Comparison of ENCODE assay signal across 1 cellular context in the genomic region with DNA sequence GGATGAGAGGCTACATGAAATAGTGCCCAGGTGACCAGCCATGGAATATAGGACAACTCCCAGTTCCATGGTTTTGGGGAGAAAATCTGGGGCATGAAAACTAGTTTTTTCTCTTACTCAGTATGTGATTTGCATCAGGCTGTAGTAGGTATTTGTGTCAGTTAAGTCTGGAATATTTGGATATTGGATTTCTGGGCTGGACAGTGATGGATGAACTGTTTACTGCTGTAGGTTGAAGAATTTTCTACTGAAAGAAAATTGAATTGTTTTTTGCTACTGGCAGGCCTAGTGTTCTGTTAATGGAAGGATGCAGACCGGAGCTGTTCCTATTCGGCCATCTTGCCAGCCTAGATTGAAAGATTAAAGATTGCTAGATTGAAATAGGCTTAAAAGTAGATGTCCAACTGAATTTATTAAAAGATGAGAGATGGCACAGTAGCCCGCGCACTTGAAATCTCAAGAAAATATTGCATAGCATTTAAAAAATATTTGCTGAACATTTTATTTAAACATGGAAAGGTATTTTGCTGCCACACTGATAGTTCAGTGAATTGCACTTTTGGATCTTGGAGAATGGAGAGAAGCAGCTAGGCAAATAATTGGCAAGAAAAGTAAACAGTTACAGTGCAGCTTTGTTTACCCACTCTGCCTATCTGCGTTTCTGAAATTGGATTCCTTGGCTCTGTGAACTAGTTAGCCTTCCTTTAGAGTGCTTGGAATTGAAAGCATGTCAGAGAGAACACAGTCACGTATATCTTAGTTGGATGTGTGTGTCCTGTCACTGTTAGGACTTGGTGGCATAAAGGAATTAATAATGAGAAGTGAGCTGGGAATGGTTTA.
TF ChIP-seq lines count a peak whose summit lies in the region.

No MANE protein-coding gene starts in this region.

TF ChIP-seq in HepG2, 621 proteins besides CTCF, POLR2A, EP300 and RAD21 (continued from another document and continues in another):
- TF ChIP-seq, protein P1, sequence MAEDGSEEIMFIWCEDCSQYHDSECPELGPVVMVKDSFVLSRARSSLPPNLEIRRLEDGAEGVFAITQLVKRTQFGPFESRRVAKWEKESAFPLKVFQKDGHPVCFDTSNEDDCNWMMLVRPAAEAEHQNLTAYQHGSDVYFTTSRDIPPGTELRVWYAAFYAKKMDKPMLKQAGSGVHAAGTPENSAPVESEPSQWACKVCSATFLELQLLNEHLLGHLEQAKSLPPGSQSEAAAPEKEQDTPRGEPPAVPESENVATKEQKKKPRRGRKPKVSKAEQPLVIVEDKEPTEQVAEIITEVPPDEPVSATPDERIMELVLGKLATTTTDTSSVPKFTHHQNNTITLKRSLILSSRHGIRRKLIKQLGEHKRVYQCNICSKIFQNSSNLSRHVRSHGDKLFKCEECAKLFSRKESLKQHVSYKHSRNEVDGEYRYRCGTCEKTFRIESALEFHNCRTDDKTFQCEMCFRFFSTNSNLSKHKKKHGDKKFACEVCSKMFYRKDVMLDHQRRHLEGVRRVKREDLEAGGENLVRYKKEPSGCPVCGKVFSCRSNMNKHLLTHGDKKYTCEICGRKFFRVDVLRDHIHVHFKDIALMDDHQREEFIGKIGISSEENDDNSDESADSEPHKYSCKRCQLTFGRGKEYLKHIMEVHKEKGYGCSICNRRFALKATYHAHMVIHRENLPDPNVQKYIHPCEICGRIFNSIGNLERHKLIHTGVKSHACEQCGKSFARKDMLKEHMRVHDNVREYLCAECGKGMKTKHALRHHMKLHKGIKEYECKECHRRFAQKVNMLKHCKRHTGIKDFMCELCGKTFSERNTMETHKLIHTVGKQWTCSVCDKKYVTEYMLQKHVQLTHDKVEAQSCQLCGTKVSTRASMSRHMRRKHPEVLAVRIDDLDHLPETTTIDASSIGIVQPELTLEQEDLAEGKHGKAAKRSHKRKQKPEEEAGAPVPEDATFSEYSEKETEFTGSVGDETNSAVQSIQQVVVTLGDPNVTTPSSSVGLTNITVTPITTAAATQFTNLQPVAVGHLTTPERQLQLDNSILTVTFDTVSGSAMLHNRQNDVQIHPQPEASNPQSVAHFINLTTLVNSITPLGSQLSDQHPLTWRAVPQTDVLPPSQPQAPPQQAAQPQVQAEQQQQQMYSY (CRISPR knock-in tag; IDR thresholded peaks at IDR 0.05): no peak
- TF ChIP-seq MIXL1 (CRISPR knock-in tag; IDR thresholded peaks at IDR 0.05) (peak; percentile 98), ZNF33A (CRISPR knock-in tag; IDR thresholded peaks at IDR 0.05; ENCODE audit: borderline replicate concordance) (no peak), ZNF564 (CRISPR knock-in tag; IDR thresholded peaks at IDR 0.05) (no peak), ZNF557 (CRISPR knock-in tag; IDR thresholded peaks at IDR 0.05) (no peak), ETV6 (CRISPR knock-in tag; conservative IDR thresholded peaks at IDR 0.05) (no peak), ZNF343 (CRISPR knock-in tag; IDR thresholded peaks at IDR 0.05) (no peak), DNMT1 (CRISPR knock-in tag; IDR thresholded peaks at IDR 0.05) (no peak), ZNF234 (CRISPR knock-in tag; conservative IDR thresholded peaks at IDR 0.05) (no peak), MIER2 (CRISPR knock-in tag; IDR thresholded peaks at IDR 0.05) (peak; percentile 79), ETV5 (CRISPR knock-in tag; IDR thresholded peaks at IDR 0.05; ENCODE audit: borderline replicate concordance) (peak; percentile 73; the same call in 1 of the 2 replicates), ZNF3 (CRISPR knock-in tag; IDR thresholded peaks at IDR 0.05) (peak; percentile 44; the same call in 1 of the 2 replicates), ZNF629 (CRISPR knock-in tag; conservative IDR thresholded peaks at IDR 0.05) (0 out of 2 replicates have a peak, but pooled peaks have one; percentile 20), HDAC1 (CRISPR knock-in tag; IDR thresholded peaks at IDR 0.05) (peak; percentile 88), ZNF251 (CRISPR knock-in tag; IDR thresholded peaks at IDR 0.05) (no peak), HOXA3 (CRISPR knock-in tag; IDR thresholded peaks at IDR 0.05) (peak; percentile 86), TOPORS (CRISPR knock-in tag; IDR thresholded peaks at IDR 0.05) (peak; percentile 64; the same call in 1 of the 2 replicates), POLR2AphosphoS2 (IDR thresholded peaks at IDR 0.05; ENCODE audit: low read depth, low read length) (no peak), ISX (CRISPR knock-in tag; conservative IDR thresholded peaks at IDR 0.05) (no peak), SETDB1 (CRISPR knock-in tag; IDR thresholded peaks at IDR 0.05; ENCODE audit: borderline replicate concordance) (no peak), ZIK1 (CRISPR knock-in tag; IDR thresholded peaks at IDR 0.05; ENCODE audit: borderline replicate concordance, low read depth) (no peak), TBX2 (CRISPR knock-in tag; IDR thresholded peaks at IDR 0.05; ENCODE audit: borderline replicate concordance) (peak; percentile 86), HOXA9 (CRISPR knock-in tag; IDR thresholded peaks at IDR 0.05; ENCODE audit: borderline replicate concordance) (no peak), NFE2 (CRISPR knock-in tag; IDR thresholded peaks at IDR 0.05) (no peak), NR2F2 (IDR thresholded peaks at IDR 0.05; ENCODE audit: borderline replicate concordance, low read depth) (peak; percentile 77; the same call in 1 of the 2 replicates), AHR (CRISPR knock-in tag; IDR thresholded peaks at IDR 0.05) (no peak), IRX3 (CRISPR knock-in tag; IDR thresholded peaks at IDR 0.05; ENCODE audit: borderline replicate concordance, low read depth) (0 out of 2 replicates have a peak, but pooled peaks have one; percentile 65), ZNF441 (CRISPR knock-in tag; IDR thresholded peaks at IDR 0.05; ENCODE audit: borderline replicate concordance) (peak; percentile 37; the same call in 1 of the 2 replicates), ZFP1 (CRISPR knock-in tag; IDR thresholded peaks at IDR 0.05) (peak; percentile 93), ZNF670 (CRISPR knock-in tag; IDR thresholded peaks at IDR 0.05; ENCODE audit: borderline replicate concordance) (0 out of 2 replicates have a peak, but pooled peaks have one; percentile 22), ERF (CRISPR knock-in tag; IDR thresholded peaks at IDR 0.05) (peak; percentile 93), ZNF224 (CRISPR knock-in tag; IDR thresholded peaks at IDR 0.05) (no peak), TEAD2 (CRISPR knock-in tag; IDR thresholded peaks at IDR 0.05) (no peak), BRD4 (CRISPR knock-in tag; IDR thresholded peaks at IDR 0.05) (no peak), ZNF354B (CRISPR knock-in tag; IDR thresholded peaks at IDR 0.05) (peak; percentile 22; the same call in 1 of the 2 replicates), SP2 (CRISPR knock-in tag; IDR thresholded peaks at IDR 0.05) (no peak), HNF4A (CRISPR knock-in tag; IDR thresholded peaks at IDR 0.05) (peak; percentile 92)
- TF ChIP-seq, protein P2, sequence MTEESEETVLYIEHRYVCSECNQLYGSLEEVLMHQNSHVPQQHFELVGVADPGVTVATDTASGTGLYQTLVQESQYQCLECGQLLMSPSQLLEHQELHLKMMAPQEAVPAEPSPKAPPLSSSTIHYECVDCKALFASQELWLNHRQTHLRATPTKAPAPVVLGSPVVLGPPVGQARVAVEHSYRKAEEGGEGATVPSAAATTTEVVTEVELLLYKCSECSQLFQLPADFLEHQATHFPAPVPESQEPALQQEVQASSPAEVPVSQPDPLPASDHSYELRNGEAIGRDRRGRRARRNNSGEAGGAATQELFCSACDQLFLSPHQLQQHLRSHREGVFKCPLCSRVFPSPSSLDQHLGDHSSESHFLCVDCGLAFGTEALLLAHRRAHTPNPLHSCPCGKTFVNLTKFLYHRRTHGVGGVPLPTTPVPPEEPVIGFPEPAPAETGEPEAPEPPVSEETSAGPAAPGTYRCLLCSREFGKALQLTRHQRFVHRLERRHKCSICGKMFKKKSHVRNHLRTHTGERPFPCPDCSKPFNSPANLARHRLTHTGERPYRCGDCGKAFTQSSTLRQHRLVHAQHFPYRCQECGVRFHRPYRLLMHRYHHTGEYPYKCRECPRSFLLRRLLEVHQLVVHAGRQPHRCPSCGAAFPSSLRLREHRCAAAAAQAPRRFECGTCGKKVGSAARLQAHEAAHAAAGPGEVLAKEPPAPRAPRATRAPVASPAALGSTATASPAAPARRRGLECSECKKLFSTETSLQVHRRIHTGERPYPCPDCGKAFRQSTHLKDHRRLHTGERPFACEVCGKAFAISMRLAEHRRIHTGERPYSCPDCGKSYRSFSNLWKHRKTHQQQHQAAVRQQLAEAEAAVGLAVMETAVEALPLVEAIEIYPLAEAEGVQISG (CRISPR knock-in tag; IDR thresholded peaks at IDR 0.05): peak; percentile 42; the same call in 1 of the 2 replicates
- TF ChIP-seq, protein P3, sequence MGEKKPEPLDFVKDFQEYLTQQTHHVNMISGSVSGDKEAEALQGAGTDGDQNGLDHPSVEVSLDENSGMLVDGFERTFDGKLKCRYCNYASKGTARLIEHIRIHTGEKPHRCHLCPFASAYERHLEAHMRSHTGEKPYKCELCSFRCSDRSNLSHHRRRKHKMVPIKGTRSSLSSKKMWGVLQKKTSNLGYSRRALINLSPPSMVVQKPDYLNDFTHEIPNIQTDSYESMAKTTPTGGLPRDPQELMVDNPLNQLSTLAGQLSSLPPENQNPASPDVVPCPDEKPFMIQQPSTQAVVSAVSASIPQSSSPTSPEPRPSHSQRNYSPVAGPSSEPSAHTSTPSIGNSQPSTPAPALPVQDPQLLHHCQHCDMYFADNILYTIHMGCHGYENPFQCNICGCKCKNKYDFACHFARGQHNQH (CRISPR knock-in tag; IDR thresholded peaks at IDR 0.05): peak; percentile 93; the same call in 1 of the 2 replicates
- TF ChIP-seq, protein P4, sequence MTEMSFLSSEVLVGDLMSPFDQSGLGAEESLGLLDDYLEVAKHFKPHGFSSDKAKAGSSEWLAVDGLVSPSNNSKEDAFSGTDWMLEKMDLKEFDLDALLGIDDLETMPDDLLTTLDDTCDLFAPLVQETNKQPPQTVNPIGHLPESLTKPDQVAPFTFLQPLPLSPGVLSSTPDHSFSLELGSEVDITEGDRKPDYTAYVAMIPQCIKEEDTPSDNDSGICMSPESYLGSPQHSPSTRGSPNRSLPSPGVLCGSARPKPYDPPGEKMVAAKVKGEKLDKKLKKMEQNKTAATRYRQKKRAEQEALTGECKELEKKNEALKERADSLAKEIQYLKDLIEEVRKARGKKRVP (CRISPR knock-in tag; IDR thresholded peaks at IDR 0.05): peak in 1 of 2 experiments; percentile 89; a peak in 2 of 4 replicates
- TF ChIP-seq, protein P5, sequence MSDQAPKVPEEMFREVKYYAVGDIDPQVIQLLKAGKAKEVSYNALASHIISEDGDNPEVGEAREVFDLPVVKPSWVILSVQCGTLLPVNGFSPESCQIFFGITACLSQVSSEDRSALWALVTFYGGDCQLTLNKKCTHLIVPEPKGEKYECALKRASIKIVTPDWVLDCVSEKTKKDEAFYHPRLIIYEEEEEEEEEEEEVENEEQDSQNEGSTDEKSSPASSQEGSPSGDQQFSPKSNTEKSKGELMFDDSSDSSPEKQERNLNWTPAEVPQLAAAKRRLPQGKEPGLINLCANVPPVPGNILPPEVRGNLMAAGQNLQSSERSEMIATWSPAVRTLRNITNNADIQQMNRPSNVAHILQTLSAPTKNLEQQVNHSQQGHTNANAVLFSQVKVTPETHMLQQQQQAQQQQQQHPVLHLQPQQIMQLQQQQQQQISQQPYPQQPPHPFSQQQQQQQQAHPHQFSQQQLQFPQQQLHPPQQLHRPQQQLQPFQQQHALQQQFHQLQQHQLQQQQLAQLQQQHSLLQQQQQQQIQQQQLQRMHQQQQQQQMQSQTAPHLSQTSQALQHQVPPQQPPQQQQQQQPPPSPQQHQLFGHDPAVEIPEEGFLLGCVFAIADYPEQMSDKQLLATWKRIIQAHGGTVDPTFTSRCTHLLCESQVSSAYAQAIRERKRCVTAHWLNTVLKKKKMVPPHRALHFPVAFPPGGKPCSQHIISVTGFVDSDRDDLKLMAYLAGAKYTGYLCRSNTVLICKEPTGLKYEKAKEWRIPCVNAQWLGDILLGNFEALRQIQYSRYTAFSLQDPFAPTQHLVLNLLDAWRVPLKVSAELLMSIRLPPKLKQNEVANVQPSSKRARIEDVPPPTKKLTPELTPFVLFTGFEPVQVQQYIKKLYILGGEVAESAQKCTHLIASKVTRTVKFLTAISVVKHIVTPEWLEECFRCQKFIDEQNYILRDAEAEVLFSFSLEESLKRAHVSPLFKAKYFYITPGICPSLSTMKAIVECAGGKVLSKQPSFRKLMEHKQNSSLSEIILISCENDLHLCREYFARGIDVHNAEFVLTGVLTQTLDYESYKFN (CRISPR knock-in tag; conservative IDR thresholded peaks at IDR 0.05): peak; percentile 99
- TF ChIP-seq, protein P6, sequence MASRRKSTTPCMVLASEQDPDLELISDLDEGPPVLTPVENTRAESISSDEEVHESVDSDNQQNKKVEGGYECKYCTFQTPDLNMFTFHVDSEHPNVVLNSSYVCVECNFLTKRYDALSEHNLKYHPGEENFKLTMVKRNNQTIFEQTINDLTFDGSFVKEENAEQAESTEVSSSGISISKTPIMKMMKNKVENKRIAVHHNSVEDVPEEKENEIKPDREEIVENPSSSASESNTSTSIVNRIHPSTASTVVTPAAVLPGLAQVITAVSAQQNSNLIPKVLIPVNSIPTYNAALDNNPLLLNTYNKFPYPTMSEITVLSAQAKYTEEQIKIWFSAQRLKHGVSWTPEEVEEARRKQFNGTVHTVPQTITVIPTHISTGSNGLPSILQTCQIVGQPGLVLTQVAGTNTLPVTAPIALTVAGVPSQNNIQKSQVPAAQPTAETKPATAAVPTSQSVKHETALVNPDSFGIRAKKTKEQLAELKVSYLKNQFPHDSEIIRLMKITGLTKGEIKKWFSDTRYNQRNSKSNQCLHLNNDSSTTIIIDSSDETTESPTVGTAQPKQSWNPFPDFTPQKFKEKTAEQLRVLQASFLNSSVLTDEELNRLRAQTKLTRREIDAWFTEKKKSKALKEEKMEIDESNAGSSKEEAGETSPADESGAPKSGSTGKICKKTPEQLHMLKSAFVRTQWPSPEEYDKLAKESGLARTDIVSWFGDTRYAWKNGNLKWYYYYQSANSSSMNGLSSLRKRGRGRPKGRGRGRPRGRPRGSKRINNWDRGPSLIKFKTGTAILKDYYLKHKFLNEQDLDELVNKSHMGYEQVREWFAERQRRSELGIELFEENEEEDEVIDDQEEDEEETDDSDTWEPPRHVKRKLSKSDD (CRISPR knock-in tag; IDR thresholded peaks at IDR 0.05; ENCODE audit: low read depth): peak; percentile 67; the same call in 1 of the 2 replicates
- TF ChIP-seq, protein P7, sequence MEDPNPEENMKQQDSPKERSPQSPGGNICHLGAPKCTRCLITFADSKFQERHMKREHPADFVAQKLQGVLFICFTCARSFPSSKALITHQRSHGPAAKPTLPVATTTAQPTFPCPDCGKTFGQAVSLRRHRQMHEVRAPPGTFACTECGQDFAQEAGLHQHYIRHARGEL (CRISPR knock-in tag; IDR thresholded peaks at IDR 0.05): no peak
- TF ChIP-seq, protein P8, sequence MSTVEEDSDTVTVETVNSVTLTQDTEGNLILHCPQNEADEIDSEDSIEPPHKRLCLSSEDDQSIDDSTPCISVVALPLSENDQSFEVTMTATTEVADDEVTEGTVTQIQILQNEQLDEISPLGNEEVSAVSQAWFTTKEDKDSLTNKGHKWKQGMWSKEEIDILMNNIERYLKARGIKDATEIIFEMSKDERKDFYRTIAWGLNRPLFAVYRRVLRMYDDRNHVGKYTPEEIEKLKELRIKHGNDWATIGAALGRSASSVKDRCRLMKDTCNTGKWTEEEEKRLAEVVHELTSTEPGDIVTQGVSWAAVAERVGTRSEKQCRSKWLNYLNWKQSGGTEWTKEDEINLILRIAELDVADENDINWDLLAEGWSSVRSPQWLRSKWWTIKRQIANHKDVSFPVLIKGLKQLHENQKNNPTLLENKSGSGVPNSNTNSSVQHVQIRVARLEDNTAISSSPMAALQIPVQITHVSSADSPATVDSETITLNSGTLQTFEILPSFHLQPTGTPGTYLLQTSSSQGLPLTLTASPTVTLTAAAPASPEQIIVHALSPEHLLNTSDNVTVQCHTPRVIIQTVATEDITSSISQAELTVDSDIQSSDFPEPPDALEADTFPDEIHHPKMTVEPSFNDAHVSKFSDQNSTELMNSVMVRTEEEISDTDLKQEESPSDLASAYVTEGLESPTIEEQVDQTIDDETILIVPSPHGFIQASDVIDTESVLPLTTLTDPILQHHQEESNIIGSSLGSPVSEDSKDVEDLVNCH (CRISPR knock-in tag; IDR thresholded peaks at IDR 0.05): no peak
